In genomic region chr7:26151650-26151952, GRCh38 we compare ENCODE assay signal across 8 cellular contexts. TPM values are rescaled to one million over a fixed set of nuclear protein-coding genes. Genes with fewer than 3 reads are reported as not detected.
DNase-seq lines count a peak whose midpoint lies in the region; ATAC-seq and TF ChIP-seq lines count a peak whose summit lies in the region.

No MANE protein-coding gene starts in this region.

- no peak overlapping the region for H3K27ac ChIP-seq in tibial artery

- peak overlapping the region; percentile 96 for H3K27ac Mint-ChIP-seq in activated naive CD4-positive, alpha-beta T cell treated with anti-CD3 and anti-CD28 coated beads for 36 hours
- H3K27ac Mint-ChIP-seq in activated naive CD8-positive, alpha-beta T cell treated with anti-CD3 and anti-CD28 coated beads, Interleukin-2, amount 50 U/mL, for 24 hours, result peak overlapping the region; percentile 90

- H3K9me3 ChIP-seq in tibial artery, result no peaks in the 10 kb centered on the region

- CTCF ChIA-PET in activated naive CD4-positive, alpha-beta T cell treated with anti-CD3 and anti-CD28 coated beads for 36 hours (lab: Charles Lee), result interaction anchor here (0.8 to 2.3 kb wide), 13 partner anchors 12 to 258 kb away, joined by 3 to 8 read pairs (median 4); partner anchors contain the start of gene CBX3

- H3K4me3 ChIP-seq in lower leg skin (ENCODE audit: low read depth, poor library complexity, severe bottlenecking), result peak overlapping the region; percentile 28
- H3K4me3 ChIP-seq in tibial artery, result peak overlapping the region; percentile 47 to 48

- peaks cover 44% of the 10 kb centered on the region for H3K4me1 Mint-ChIP-seq in activated naive CD4-positive, alpha-beta T cell treated with anti-CD3 and anti-CD28 coated beads for 36 hours (ENCODE audit: low read depth)
- peaks cover 48% of the 10 kb centered on the region for H3K4me1 Mint-ChIP-seq in activated naive CD8-positive, alpha-beta T cell treated with anti-CD3 and anti-CD28 coated beads, Interleukin-2, amount 50 U/mL, for 24 hours

- 71 to 72% methylated on average over 10 of the region's 10 CpGs for WGBS in lower leg skin, 2 donors

- H3K9me3 Mint-ChIP-seq in activated naive CD4-positive, alpha-beta T cell treated with anti-CD3 and anti-CD28 coated beads for 36 hours, result peaks cover 4% of the 10 kb centered on the region
- H3K9me3 Mint-ChIP-seq in activated naive CD8-positive, alpha-beta T cell treated with anti-CD3 and anti-CD28 coated beads, Interleukin-2, amount 50 U/mL, for 24 hours, result no peaks in the 10 kb centered on the region

- H3K4me1 ChIP-seq in tibial artery, result peaks cover 0 to 19% (median 10%) of the 10 kb centered on the region in 4 donors

- peaks cover 6% of the 10 kb centered on the region for H3K36me3 Mint-ChIP-seq in activated naive CD4-positive, alpha-beta T cell treated with anti-CD3 and anti-CD28 coated beads for 36 hours (ENCODE audit: low read depth)
- H3K36me3 Mint-ChIP-seq in activated naive CD8-positive, alpha-beta T cell treated with anti-CD3 and anti-CD28 coated beads, Interleukin-2, amount 50 U/mL, for 24 hours (ENCODE audit: low read depth), result peaks cover 15% of the 10 kb centered on the region

- H3K4me3 Mint-ChIP-seq in activated naive CD4-positive, alpha-beta T cell treated with anti-CD3 and anti-CD28 coated beads for 36 hours, result peak overlapping the region; percentile 93
- H3K4me3 Mint-ChIP-seq in activated naive CD8-positive, alpha-beta T cell treated with anti-CD3 and anti-CD28 coated beads, Interleukin-2, amount 50 U/mL, for 24 hours, result peak overlapping the region; percentile 84

- H3K36me3 ChIP-seq in tibial artery, result no peaks in the 10 kb centered on the region

- H3K27me3 ChIP-seq in tibial artery, result peaks cover 0 to 44% of the 10 kb centered on the region in 2 donors

- TF ChIP-seq CTCF in lower leg skin (IDR thresholded peaks at IDR 0.05) (no peak), tibial artery (IDR thresholded peaks at IDR 0.05) (no peak)

- no peak for ATAC-seq in activated naive CD8-positive, alpha-beta T cell treated with anti-CD3 and anti-CD28 coated beads, Interleukin-2, amount 50 U/mL, for 24 hours
- no peak for ATAC-seq in HG02588 (IDR thresholded peaks at IDR 0.05; ENCODE audit: unreplicated experiment)

- intact Hi-C loops in activated naive CD4-positive, alpha-beta T cell treated with anti-CD3 and anti-CD28 coated beads for 36 hours (cut with micrococcal nuclease), result loop anchor here (10.0 kb wide), 2 partner anchors 257 to 713 kb away; partner anchors contain the start of gene SKAP2
- intact Hi-C loops in lower leg skin (cut with DNase I; ENCODE audit: low total_unique reads), result no loop called here
- intact Hi-C loops in tibial artery (cut with DNase I; ENCODE audit: low total_unique reads), result no loop called here

- no peak for DNase-seq in activated naive CD4-positive, alpha-beta T cell treated with anti-CD3 and anti-CD28 coated beads for 36 hours
- DNase-seq in activated naive CD4-positive, alpha-beta T cell (lab: John Stamatoyannopoulos, UW), result no peak
- DNase-seq in activated naive CD8-positive, alpha-beta T cell treated with anti-CD3 and anti-CD28 coated beads, Interleukin-2, amount 50 U/mL, for 24 hours, result no peak
- no peak for DNase-seq in lower leg skin (ENCODE audit: low spot score in 2 of 2)
- DNase-seq in tibial artery, result no peak
- DNase-seq in NCI-H1048 (lab: John Stamatoyannopoulos, UW), result no peak
- no peak for DNase-seq in NCI-H2107 (lab: John Stamatoyannopoulos, UW)

- H3K27me3 Mint-ChIP-seq in activated naive CD4-positive, alpha-beta T cell treated with anti-CD3 and anti-CD28 coated beads for 36 hours (ENCODE audit: low read depth), result no peaks in the 10 kb centered on the region
- H3K27me3 Mint-ChIP-seq in activated naive CD8-positive, alpha-beta T cell treated with anti-CD3 and anti-CD28 coated beads, Interleukin-2, amount 50 U/mL, for 24 hours, result no peaks in the 10 kb centered on the region

- no peak for TF ChIP-seq POLR2A in lower leg skin (IDR thresholded peaks at IDR 0.05)

RNA-seq across cellular contexts. Expression of gene NFE2L3, which starts 0.4 kb away (rescaled TPM):
- total RNA-seq in activated naive CD4-positive, alpha-beta T cell treated with anti-CD3 and anti-CD28 coated beads for 36 hours, result 10 to 100 TPM; 12.5 to 12.9 TPM
- total RNA-seq in lower leg skin, result 10 to 100 TPM; 37.9 to 59.1 (median 45.0) TPM

RNA-seq across cellular contexts. Expression of gene HNRNPA2B1, which starts 48.9 kb away (rescaled TPM):
- total RNA-seq in activated naive CD4-positive, alpha-beta T cell treated with anti-CD3 and anti-CD28 coated beads for 36 hours, result 100 to 1,000 TPM; 925 to 950 TPM
- total RNA-seq in lower leg skin, result 100 to 1,000 TPM in 2 of 4 donors, 10 to 100 TPM in 2; 78.1 to 133 (median 99.4) TPM

RNA-seq across cellular contexts. Expression of gene CBX3, which starts 49.9 kb away (rescaled TPM):
- total RNA-seq in activated naive CD4-positive, alpha-beta T cell treated with anti-CD3 and anti-CD28 coated beads for 36 hours, result 100 to 1,000 TPM; 260 to 273 TPM
- 10 to 100 TPM; 43.1 to 60.5 (median 51.9) TPM for total RNA-seq in lower leg skin

Comparison
In these comparisons a context has a peak if more than half of its experiments do, and no peak if none do; other contexts are left out.
1. RNA of gene HNRNPA2B1, which starts 48.9 kb away (total RNA-seq): 925 to 950 TPM in activated naive CD4-positive, alpha-beta T cell treated with anti-CD3 and anti-CD28 coated beads for 36 hours; 78.1 to 133 TPM in lower leg skin; every median in the first group is over 4 times any median in the second.
2. RNA of gene CBX3, which starts 49.9 kb away (total RNA-seq): 260 to 273 TPM in activated naive CD4-positive, alpha-beta T cell treated with anti-CD3 and anti-CD28 coated beads for 36 hours; 43.1 to 60.5 TPM in lower leg skin; every median in the first group is over 4 times any median in the second.